ENCODE assay signal across 1 cellular context in genomic region chr22:31339148-31339832, GRCh38.
A peak's percentile ranks its signal among the peaks of the same experiment; 100 is the strongest.
TF ChIP-seq lines count a peak whose summit lies in the region.

No MANE protein-coding gene starts in this region.

TF ChIP-seq in HepG2, 621 proteins besides CTCF, POLR2A, EP300 and RAD21 (continued from another document and continues in another):
- no peak for TF ChIP-seq AKNA (CRISPR knock-in tag; IDR thresholded peaks at IDR 0.05; ENCODE audit: borderline replicate concordance)
- peak; percentile 88 for TF ChIP-seq GATAD2A (CRISPR knock-in tag; IDR thresholded peaks at IDR 0.05)
- no peak for TF ChIP-seq FOXM1 (CRISPR knock-in tag; IDR thresholded peaks at IDR 0.05)
- no peak for TF ChIP-seq ZFP36 (IDR thresholded peaks at IDR 0.05; ENCODE audit: borderline replicate concordance, low read depth, low read length, partially characterized antibody)
- no peak for TF ChIP-seq ZBTB3 (CRISPR knock-in tag; IDR thresholded peaks at IDR 0.05; ENCODE audit: borderline replicate concordance, low read depth)
- TF ChIP-seq ZBTB20 (CRISPR knock-in tag; IDR thresholded peaks at IDR 0.05; ENCODE audit: borderline replicate concordance, low read depth) = no peak
- TF ChIP-seq ZNF670 (CRISPR knock-in tag; IDR thresholded peaks at IDR 0.05; ENCODE audit: borderline replicate concordance) = no peak
- TF ChIP-seq HOMEZ (CRISPR knock-in tag; IDR thresholded peaks at IDR 0.05; ENCODE audit: low read depth) = no peak
- no peak for TF ChIP-seq ZHX1 (CRISPR knock-in tag; IDR thresholded peaks at IDR 0.05; ENCODE audit: low read depth)
- TF ChIP-seq AFF4 (CRISPR knock-in tag; IDR thresholded peaks at IDR 0.05) = no peak
- TF ChIP-seq ZNF33A (CRISPR knock-in tag; IDR thresholded peaks at IDR 0.05; ENCODE audit: borderline replicate concordance) = no peak
- no peak for TF ChIP-seq PRDM10 (CRISPR knock-in tag; IDR thresholded peaks at IDR 0.05; ENCODE audit: low read depth)
- no peak for TF ChIP-seq ZNF777 (CRISPR knock-in tag; IDR thresholded peaks at IDR 0.05)
- no peak for TF ChIP-seq ZNF251 (CRISPR knock-in tag; IDR thresholded peaks at IDR 0.05)
- no peak for TF ChIP-seq ZBTB21 (CRISPR knock-in tag; IDR thresholded peaks at IDR 0.05)
- no peak for TF ChIP-seq PRDM4 (CRISPR knock-in tag; IDR thresholded peaks at IDR 0.05; ENCODE audit: borderline replicate concordance)
- peak; percentile 64; the same call in 1 of the 2 replicates for TF ChIP-seq RXRA (CRISPR knock-in tag; IDR thresholded peaks at IDR 0.05)
- TF ChIP-seq KDM5B (CRISPR knock-in tag; IDR thresholded peaks at IDR 0.05; ENCODE audit: borderline replicate concordance) = no peak
- 0 out of 2 replicates have a peak, but pooled peaks have one; percentile 30 for TF ChIP-seq ZBTB7B (CRISPR knock-in tag; IDR thresholded peaks at IDR 0.05)
- 0 out of 2 replicates have a peak, but pooled peaks have one; percentile 35 for TF ChIP-seq POGK (CRISPR knock-in tag; conservative IDR thresholded peaks at IDR 0.05)
- TF ChIP-seq ZBTB26 (CRISPR knock-in tag; IDR thresholded peaks at IDR 0.05; ENCODE audit: borderline replicate concordance) = no peak; the same call in 1 of the 2 replicates
- 0 out of 2 replicates have a peak, but pooled peaks have one; percentile 27 for TF ChIP-seq ZNF232 (CRISPR knock-in tag; IDR thresholded peaks at IDR 0.05; ENCODE audit: borderline replicate concordance)
- peak in 1 of 2 experiments; percentile 36; a peak in 1 of 4 replicates for TF ChIP-seq KLF16 (CRISPR knock-in tag; IDR thresholded peaks at IDR 0.05)
- no peak for TF ChIP-seq CENPBD1 (CRISPR knock-in tag; IDR thresholded peaks at IDR 0.05; ENCODE audit: borderline replicate concordance, low read depth)
- no peak for TF ChIP-seq POGZ (CRISPR knock-in tag; IDR thresholded peaks at IDR 0.05)
